Comparison of ENCODE assay signal across 38 cellular contexts in the genomic region with DNA sequence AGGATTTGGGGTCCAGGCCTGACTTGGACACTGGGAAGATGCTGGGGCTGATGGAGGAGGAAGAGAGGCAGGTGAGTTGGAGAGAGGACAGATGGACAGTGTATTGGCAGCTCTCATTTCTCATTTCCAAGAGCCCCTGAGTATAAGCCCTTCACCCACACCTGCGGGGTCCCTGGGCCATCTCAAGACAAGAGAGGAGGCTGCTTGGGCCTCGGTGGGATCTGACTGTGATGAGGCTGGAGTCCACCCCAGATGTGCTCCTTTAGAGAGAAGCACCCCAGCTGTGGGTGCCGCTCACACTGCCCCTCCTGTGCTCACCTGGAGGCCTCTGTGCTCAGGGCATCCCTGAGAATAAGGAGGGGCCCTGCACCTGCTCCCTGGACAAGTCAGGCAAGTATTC. TPM values are rescaled to one million over a fixed set of nuclear protein-coding genes. Genes with fewer than 3 reads are reported as not detected.
"Had no signal": no experiment of that assay in that cellular context is flagged by ENCODE, and none has a peak within 500 bp of the region (broad histone marks: within the 10 kb centered on the region; RNA-seq: fewer than 3 reads in every experiment).

No MANE protein-coding gene starts in this region.

- H3K36me3 Mint-ChIP-seq: activated CD4-positive, alpha-beta memory T cell treated with anti-CD3 and anti-CD28 coated beads for 36 hours; activated CD8-positive, alpha-beta memory T cell treated with anti-CD3 and anti-CD28 coated beads, Interleukin-2, amount 10 ng/mL, durations not matched to agents 7 days and 5 days; activated naive CD4-positive, alpha-beta T cell treated with anti-CD3 and anti-CD28 coated beads, Interleukin-2, amount 10 ng/mL, durations not matched to agents 7 days and 5 days; activated naive CD4-positive, alpha-beta T cell treated with anti-CD3 and anti-CD28 coated beads, Interleukin-2, amount 50 U/mL, for 72 hours; T-cell had no signal

- H3K27ac ChIP-seq: adrenal gland, body of pancreas, esophagus squamous epithelium, WERI-Rb-1 had no signal

- FAIRE-seq: colon had no signal

- H3K27me3 ChIP-seq: adrenal gland, body of pancreas had no signal

- DNase-seq: activated B cell treated with CpG ODN at 0.5 μM for 24 hours; activated CD4-positive, alpha-beta memory T cell treated with anti-CD3 and anti-CD28 coated beads for 36 hours; activated CD4-positive, alpha-beta T cell treated with anti-CD3 and anti-CD28 coated beads for 48 hours; activated CD4-positive, alpha-beta T cell treated with anti-CD3 and anti-CD28 coated beads, Interleukin-2, amount 50 U/mL, for 1 hour; activated CD8-positive, alpha-beta memory T cell treated with anti-CD3 and anti-CD28 coated beads, Interleukin-2, amount 10 ng/mL, durations not matched to agents 7 days and 5 days; activated CD8-positive, alpha-beta memory T cell treated with anti-CD3 and anti-CD28 coated beads, Interleukin-2, amount 50 U/mL, for 4 hours; activated CD8-positive, alpha-beta T cell treated with anti-CD3 and anti-CD28 coated beads, Interleukin-2, amount 10 ng/mL, durations not matched to agents 7 days and 5 days; activated gamma-delta T cell; activated naive CD4-positive, alpha-beta T cell; activated naive CD4-positive, alpha-beta T cell treated with anti-CD3 and anti-CD28 coated beads, Interleukin-2, amount 10 ng/mL, durations not matched to agents 7 days and 5 days; activated T-cell treated with anti-CD3 and anti-CD28 coated beads, Interleukin-2, amount 50 U/mL, for 1 hour; activated T-cell treated with anti-CD3 and anti-CD28 coated beads, Interleukin-2, amount 50 U/mL, for 48 hours; adrenal gland; amygdala; aorta; body of pancreas; caudate nucleus; cortex of kidney; dermis blood vessel endothelial cell; effector CD4-positive, alpha-beta T cell; effector memory CD8-positive, alpha-beta T cell; erythroblast; esophagus squamous epithelium; head of caudate nucleus; SW 1271; T-cell; T1000; WERI-Rb-1 had no signal

- ATAC-seq: activated CD4-positive, CD25-positive, alpha-beta regulatory T cell treated with anti-CD3 and anti-CD28 coated beads, Interleukin-2, amount 50 U/mL, for 24 hours; activated CD8-positive, alpha-beta memory T cell treated with anti-CD3 and anti-CD28 coated beads, Interleukin-2, amount 10 ng/mL, durations not matched to agents 7 days and 5 days; activated CD8-positive, alpha-beta T cell treated with anti-CD3 and anti-CD28 coated beads, Interleukin-2, amount 10 ng/mL, durations not matched to agents 7 days and 5 days; activated naive CD4-positive, alpha-beta T cell treated with anti-CD3 and anti-CD28 coated beads, Interleukin-2, amount 50 U/mL, for 72 hours; body of pancreas; effector memory CD8-positive, alpha-beta T cell; T-cell had no signal

- H3K4me3 Mint-ChIP-seq: activated B cell treated with CpG ODN at 0.5 μM for 24 hours; activated CD4-positive, alpha-beta memory T cell treated with anti-CD3 and anti-CD28 coated beads for 36 hours; activated CD8-positive, alpha-beta memory T cell treated with anti-CD3 and anti-CD28 coated beads, Interleukin-2, amount 10 ng/mL, durations not matched to agents 7 days and 5 days; activated CD8-positive, alpha-beta T cell treated with anti-CD3 and anti-CD28 coated beads, Interleukin-2, amount 10 ng/mL, durations not matched to agents 7 days and 5 days; activated naive CD4-positive, alpha-beta T cell treated with anti-CD3 and anti-CD28 coated beads, Interleukin-2, amount 10 ng/mL, durations not matched to agents 7 days and 5 days; effector memory CD8-positive, alpha-beta T cell; T-cell; T-helper 1 cell treated with Interleukin-12 subunit alpha and Interleukin-12 subunit beta and Interleukin-4 antibody, amounts not matched to agents 30 μg/mL and 1 μg/mL, for 36 hours had no signal

- H3K9me3 Mint-ChIP-seq: activated B cell treated with CpG ODN at 0.5 μM for 24 hours; activated CD4-positive, alpha-beta memory T cell treated with anti-CD3 and anti-CD28 coated beads for 36 hours; activated naive CD4-positive, alpha-beta T cell treated with anti-CD3 and anti-CD28 coated beads, Interleukin-2, amount 10 ng/mL, durations not matched to agents 7 days and 5 days; activated naive CD4-positive, alpha-beta T cell treated with anti-CD3 and anti-CD28 coated beads, Interleukin-2, amount 50 U/mL, for 72 hours had no signal

- H3K4me1 ChIP-seq: adrenal gland, body of pancreas, esophagus squamous epithelium had no signal

- H3K27ac Mint-ChIP-seq: activated B cell treated with CpG ODN at 0.5 μM for 24 hours; activated CD4-positive, alpha-beta memory T cell treated with anti-CD3 and anti-CD28 coated beads for 36 hours; activated CD8-positive, alpha-beta memory T cell treated with anti-CD3 and anti-CD28 coated beads, Interleukin-2, amount 10 ng/mL, durations not matched to agents 7 days and 5 days; activated CD8-positive, alpha-beta T cell treated with anti-CD3 and anti-CD28 coated beads, Interleukin-2, amount 10 ng/mL, durations not matched to agents 7 days and 5 days; activated naive CD4-positive, alpha-beta T cell treated with anti-CD3 and anti-CD28 coated beads, Interleukin-2, amount 10 ng/mL, durations not matched to agents 7 days and 5 days; activated naive CD4-positive, alpha-beta T cell treated with anti-CD3 and anti-CD28 coated beads, Interleukin-2, amount 50 U/mL, for 72 hours; effector memory CD8-positive, alpha-beta T cell; T-cell; T-helper 1 cell treated with Interleukin-12 subunit alpha and Interleukin-12 subunit beta and Interleukin-4 antibody, amounts not matched to agents 30 μg/mL and 1 μg/mL, for 36 hours had no signal

- H3K9me3 ChIP-seq: adrenal gland, body of pancreas, esophagus squamous epithelium had no signal

- H3K36me3 ChIP-seq: adrenal gland, esophagus squamous epithelium, WERI-Rb-1 had no signal

- H3K4me3 ChIP-seq: adrenal gland, body of pancreas, esophagus squamous epithelium had no signal

RNA-seq across cellular contexts. Expression of a gene that starts 3.7 kb away (rescaled TPM):
- total RNA-seq: activated B cell treated with CpG ODN at 0.5 μM for 24 hours; activated CD4-positive, alpha-beta memory T cell treated with anti-CD3 and anti-CD28 coated beads for 36 hours; activated CD8-positive, alpha-beta memory T cell treated with anti-CD3 and anti-CD28 coated beads for 36 hours; activated CD8-positive, alpha-beta T cell treated with anti-CD3 and anti-CD28 coated beads, Interleukin-2, amount 10 ng/mL, durations not matched to agents 7 days and 5 days; activated naive CD4-positive, alpha-beta T cell treated with anti-CD3 and anti-CD28 coated beads, Interleukin-2, amount 50 U/mL, for 72 hours; chondrocyte; dermis blood vessel endothelial cell; fibroblast of lung; fibroblast of villous mesenchyme; T-helper 2 cell treated with Interferon-gamma antibody and Interleukin-4, amounts not matched to agents 100 ng/mL and 5 ng/mL, for 36 hours had no signal
- polyA plus RNA-seq: fibroblast of lung had no signal

RNA-seq across cellular contexts. Expression of a gene that starts 16.1 kb away (rescaled TPM):
- total RNA-seq: activated CD4-positive, alpha-beta memory T cell treated with anti-CD3 and anti-CD28 coated beads for 36 hours; activated CD8-positive, alpha-beta memory T cell treated with anti-CD3 and anti-CD28 coated beads for 36 hours; activated CD8-positive, alpha-beta memory T cell treated with anti-CD3 and anti-CD28 coated beads, Interleukin-2, amount 10 ng/mL, durations not matched to agents 7 days and 5 days; activated CD8-positive, alpha-beta T cell treated with anti-CD3 and anti-CD28 coated beads, Interleukin-2, amount 10 ng/mL, durations not matched to agents 7 days and 5 days; activated naive CD4-positive, alpha-beta T cell treated with anti-CD3 and anti-CD28 coated beads, Interleukin-2, amount 50 U/mL, for 72 hours; chondrocyte; dermis blood vessel endothelial cell; fibroblast of lung; fibroblast of villous mesenchyme; frontal cortex; T-helper 2 cell treated with Interferon-gamma antibody and Interleukin-4, amounts not matched to agents 100 ng/mL and 5 ng/mL, for 36 hours had no signal
- polyA plus RNA-seq: fibroblast of lung had no signal

RNA-seq across cellular contexts. Expression of a gene that starts 53.0 kb away (rescaled TPM):
- total RNA-seq: activated CD4-positive, alpha-beta memory T cell treated with anti-CD3 and anti-CD28 coated beads for 36 hours; chondrocyte; dermis blood vessel endothelial cell; fibroblast of lung; fibroblast of villous mesenchyme; frontal cortex had no signal
- polyA plus RNA-seq: fibroblast of lung had no signal
